ENCODE assay signal across 12 cellular contexts in the genomic region with DNA sequence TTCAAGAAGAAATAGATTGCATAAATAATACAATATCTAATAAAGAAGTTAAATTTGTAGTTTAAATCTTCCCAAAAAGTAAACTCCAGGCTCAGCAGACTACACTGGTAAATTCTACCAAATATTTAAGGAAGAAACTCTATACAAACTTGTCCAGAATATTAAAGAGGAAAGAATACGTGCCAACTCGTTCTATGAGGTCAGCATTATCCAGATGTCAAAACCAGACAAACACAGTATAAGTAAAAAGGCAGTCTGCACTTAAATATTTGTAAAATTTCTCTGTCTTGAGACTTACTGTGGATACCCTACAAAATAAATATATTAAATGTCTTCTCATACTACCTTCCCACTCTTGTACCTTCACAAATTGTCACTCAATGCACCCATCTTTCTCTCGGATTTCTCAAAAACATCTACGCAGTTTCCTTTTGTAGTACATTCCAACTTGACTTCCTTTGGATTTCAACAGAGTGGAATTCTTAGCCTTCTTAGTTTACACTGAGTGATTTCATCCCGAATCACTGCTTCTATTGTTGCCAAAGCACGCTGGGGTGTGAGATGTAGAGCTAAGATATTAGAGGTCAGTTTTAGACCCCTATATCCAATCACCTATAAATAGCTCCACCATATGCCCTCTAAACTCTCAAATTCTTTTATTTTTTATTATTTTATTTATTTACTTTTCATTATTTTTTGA.
DNase-seq lines count a peak whose midpoint lies in the region; TF ChIP-seq lines count a peak whose summit lies in the region.
"Had no signal": no experiment of that assay in that cellular context is flagged by ENCODE, and none has a peak within 500 bp of the region (broad histone marks: within the 10 kb centered on the region; RNA-seq: fewer than 3 reads in every experiment).

No MANE protein-coding gene starts in this region.

- H3K18ac ChIP-seq in mesenchymal stem cell (ENCODE audit: low read depth in 1 of 2, low read length in 2 of 2): no peak overlapping the region

- H2BK12ac ChIP-seq in mesenchymal stem cell (ENCODE audit: low read length in 2 of 2): no peak overlapping the region

- H3K9ac ChIP-seq in mesenchymal stem cell (ENCODE audit: low read length): peak overlapping the region; percentile 87
- H3K9ac ChIP-seq: BLaER1 had no signal

- H3K27me3 ChIP-seq in mesenchymal stem cell (ENCODE audit: control insufficient read depth in 1 of 2, insufficient read depth in 1 of 2, low read length in 2 of 2): no peaks in the 10 kb centered on the region
- H3K27me3 ChIP-seq: BLaER1, thyroid gland had no signal

- no peak overlapping the region for H2BK5ac ChIP-seq in mesenchymal stem cell (ENCODE audit: low read depth, low read length, poor library complexity, severe bottlenecking)

- no peak overlapping the region for H3K14ac ChIP-seq in mesenchymal stem cell (ENCODE audit: low read length in 2 of 2)

- no peak overlapping the region for H4K8ac ChIP-seq in mesenchymal stem cell (ENCODE audit: low read length)

- H3K4me2 ChIP-seq in mesenchymal stem cell (ENCODE audit: low read length, poor library complexity, severe bottlenecking): no peak overlapping the region
- H3K4me2 ChIP-seq: BLaER1 had no signal

- no peak overlapping the region for H3K27ac ChIP-seq in mesenchymal stem cell (ENCODE audit: low read length, poor library complexity, severe bottlenecking)
- H3K27ac ChIP-seq: BLaER1, thyroid gland had no signal

- WGBS in mesenchymal stem cell: 55% methylated on average over 2 of the region's 6 CpGs

- no peaks in the 10 kb centered on the region for H3K36me3 ChIP-seq in mesenchymal stem cell (ENCODE audit: control insufficient read depth in 1 of 2, insufficient read depth in 2 of 2, low read depth in 1 of 2, low read length in 2 of 2)
- H3K36me3 ChIP-seq: BLaER1, thyroid gland had no signal

- H2BK15ac ChIP-seq in mesenchymal stem cell (ENCODE audit: low read depth, poor library complexity, severe bottlenecking): no peak overlapping the region

- no peaks in the 10 kb centered on the region for H3K9me3 ChIP-seq in mesenchymal stem cell (ENCODE audit: control insufficient read depth, low read length)
- H3K9me3 ChIP-seq: BLaER1, thyroid gland had no signal

- POLR2A ChIA-PET in AG04449 (lab: Yijun Ruan, JAX): no interaction called here

- no peak overlapping the region for H2BK120ac ChIP-seq in mesenchymal stem cell (ENCODE audit: low read depth, low read length)

- H3K4me3 ChIP-seq in AG04449 (ENCODE audit: low read depth, low read length) (peak overlapping the region; percentile 2; the same call in 1 of the 2 replicates), epithelial cell of esophagus (ENCODE audit: low read length) (no peak overlapping the region), mesenchymal stem cell (ENCODE audit: insufficient read depth in 1 of 2, low read depth in 1 of 2, low read length in 2 of 2) (peak overlapping the region in 1 of 2 experiments; percentile 36)
- H3K4me3 ChIP-seq: BLaER1, thyroid gland had no signal

- no peak overlapping the region for H3K23ac ChIP-seq in mesenchymal stem cell (ENCODE audit: low read length in 2 of 2)

- H2AK5ac ChIP-seq in mesenchymal stem cell (ENCODE audit: low read length, severe bottlenecking): no peak overlapping the region

- H3K79me1 ChIP-seq in mesenchymal stem cell (replicated peaks; ENCODE audit: low read length, poor library complexity, severe bottlenecking): peaks cover 1% of the 10 kb centered on the region

- H3K4ac ChIP-seq in mesenchymal stem cell (ENCODE audit: low read depth in 1 of 2, low read length in 2 of 2): no peak overlapping the region

- CTCF ChIA-PET in AG04449 (lab: Yijun Ruan, JAX): no interaction called here

- no peak overlapping the region for H4K91ac ChIP-seq in mesenchymal stem cell (ENCODE audit: low read length)

- TF ChIP-seq CTCF in AG04449 (IDR thresholded peaks at IDR 0.05; ENCODE audit: insufficient read depth, low read length, missing control alignments) (no peak), epithelial cell of esophagus (IDR thresholded peaks at IDR 0.05; ENCODE audit: insufficient read depth, low read depth, low read length, missing control alignments) (no peak)

- no peak overlapping the region for H2AFZ ChIP-seq in mesenchymal stem cell (ENCODE audit: low read depth, low read length)

- H3K4me1 ChIP-seq in mesenchymal stem cell (ENCODE audit: control insufficient read depth, insufficient read depth, low read depth, low read length): peaks cover 2% of the 10 kb centered on the region
- H3K4me1 ChIP-seq: BLaER1, thyroid gland had no signal

- DNase-seq in AG04449 (ENCODE audit: low read depth, low spot score) (peak; percentile 28), M059J (ENCODE audit: low read depth) (peak; percentile 40), epithelial cell of esophagus (ENCODE audit: low read depth) (peak; percentile 79), mesenchymal stem cell (peak; percentile 79), T-helper 9 cell (no peak), NOMO-1 treated with DMSO at 0.1 percent for 48 hours (lab: John Stamatoyannopoulos, UW; ENCODE audit: unreplicated experiment) (no peak)
- no peak for DNase-seq in effector CD8-positive, alpha-beta T cell (lab: John Stamatoyannopoulos, UW)
- no peak for DNase-seq in stimulated activated CD4-positive, alpha-beta T cell treated with anti-CD3 and anti-CD28 coated beads, Interleukin-12 subunit alpha, Interleukin-12 subunit beta, amount 100 ng/mL, for 4 hours
- DNase-seq: activated T-cell treated with anti-CD3 and anti-CD28 coated beads, Interleukin-2, amount 50 U/mL, for 1 hour; NCI-H1694; thyroid gland had no signal

Comparison
In these comparisons a context has a peak if more than half of its experiments do, and no peak if none do; other contexts are left out.
1. DNase-seq: peak in AG04449 (single experiment), M059J (single experiment), epithelial cell of esophagus (single experiment) and mesenchymal stem cell (single experiment); none in effector CD8-positive, alpha-beta T cell (single experiment), stimulated activated CD4-positive, alpha-beta T cell treated with anti-CD3 and anti-CD28 coated beads, Interleukin-12 subunit alpha, Interleukin-12 subunit beta, amount 100 ng/mL, for 4 hours (single experiment), T-helper 9 cell (single experiment) and NOMO-1 treated with DMSO at 0.1 percent for 48 hours (single experiment).